In genomic region chr5:80608730-80609129, GRCh38 we compare ENCODE assay signal across 21 cellular contexts. TPM values are rescaled to one million over a fixed set of nuclear protein-coding genes. Genes with fewer than 3 reads are reported as not detected.
"Had no signal": no experiment of that assay in that cellular context is flagged by ENCODE, and none has a peak within 500 bp of the region (broad histone marks: within the 10 kb centered on the region; RNA-seq: fewer than 3 reads in every experiment).

No MANE protein-coding gene starts in this region.

- H3K4me3 ChIP-seq: cardiac muscle cell, esophagus muscularis mucosa, psoas muscle, transverse colon had no signal

- H3K27ac Mint-ChIP-seq: activated CD4-positive, alpha-beta T cell treated with anti-CD3 and anti-CD28 coated beads for 36 hours; activated CD8-positive, alpha-beta T cell treated with anti-CD3 and anti-CD28 coated beads for 36 hours; activated naive CD4-positive, alpha-beta T cell treated with anti-CD3 and anti-CD28 coated beads for 36 hours; activated T-helper 1 cell treated with anti-CD3 and anti-CD28 coated beads, Interleukin-12 subunit alpha, Interleukin-12 subunit beta, Interleukin-2, Interleukin-4 antibody, amounts not matched to agents 30 ng/mL and 10 ng/mL and 1 ng/mL, durations not matched to agents 14 hours and 24 hours and 36 hours; memory B cell; nephron had no signal

- H3K4me3 Mint-ChIP-seq: activated CD4-positive, alpha-beta T cell treated with anti-CD3 and anti-CD28 coated beads for 36 hours; activated CD8-positive, alpha-beta T cell treated with anti-CD3 and anti-CD28 coated beads for 36 hours; activated naive CD4-positive, alpha-beta T cell treated with anti-CD3 and anti-CD28 coated beads for 36 hours; activated T-helper 1 cell treated with anti-CD3 and anti-CD28 coated beads, Interleukin-12 subunit alpha, Interleukin-12 subunit beta, Interleukin-2, Interleukin-4 antibody, amounts not matched to agents 30 ng/mL and 10 ng/mL and 1 ng/mL, durations not matched to agents 14 hours and 24 hours and 36 hours; memory B cell; nephron had no signal

- DNase-seq: activated CD4-positive, alpha-beta T cell treated with anti-CD3 and anti-CD28 coated beads for 36 hours; activated CD8-positive, alpha-beta memory T cell treated with anti-CD3 and anti-CD28 coated beads, Interleukin-2, amount 50 U/mL, for 4 hours; activated CD8-positive, alpha-beta T cell treated with anti-CD3 and anti-CD28 coated beads for 36 hours; activated naive CD4-positive, alpha-beta T cell treated with anti-CD3 and anti-CD28 coated beads for 36 hours; foreskin fibroblast; head of caudate nucleus; psoas muscle; stimulated activated CD4-positive, alpha-beta T cell treated with anti-CD3 and anti-CD28 coated beads, Interleukin-2, amount 100 ng/mL, for 24 hours; stimulated activated naive CD4-positive, alpha-beta T cell; substantia nigra; T-helper 9 cell; transverse colon had no signal

- H3K27ac ChIP-seq: cardiac muscle cell, esophagus muscularis mucosa, psoas muscle, transverse colon, VCaP had no signal

- H3K27me3 ChIP-seq: cardiac muscle cell, esophagus muscularis mucosa, transverse colon had no signal

- H3K4me1 Mint-ChIP-seq: activated CD4-positive, alpha-beta T cell treated with anti-CD3 and anti-CD28 coated beads for 36 hours; memory B cell; nephron had no signal

- H3K27me3 Mint-ChIP-seq: activated CD4-positive, alpha-beta T cell treated with anti-CD3 and anti-CD28 coated beads for 36 hours; activated CD8-positive, alpha-beta T cell treated with anti-CD3 and anti-CD28 coated beads for 36 hours; memory B cell had no signal

- H3K9me3 ChIP-seq: psoas muscle had no signal

- H3K36me3 ChIP-seq: cardiac muscle cell, esophagus muscularis mucosa, transverse colon had no signal

- H3K4me1 ChIP-seq: esophagus muscularis mucosa, psoas muscle, transverse colon had no signal

RNA-seq across cellular contexts. Expression of gene ANKRD34B, which starts 38.6 kb away (rescaled TPM):
- total RNA-seq: activated CD8-positive, alpha-beta T cell treated with anti-CD3 and anti-CD28 coated beads for 36 hours; activated T-helper 1 cell treated with anti-CD3 and anti-CD28 coated beads, Interleukin-12 subunit alpha, Interleukin-12 subunit beta, Interleukin-2, Interleukin-4 antibody, amounts not matched to agents 30 ng/mL and 10 ng/mL and 1 ng/mL, durations not matched to agents 14 hours and 24 hours and 36 hours; cardiac muscle cell; left lobe of liver; omental fat pad; sciatic nerve; transverse colon had no signal
